9 cellular contexts compared by ENCODE assay signal in the genomic region with DNA sequence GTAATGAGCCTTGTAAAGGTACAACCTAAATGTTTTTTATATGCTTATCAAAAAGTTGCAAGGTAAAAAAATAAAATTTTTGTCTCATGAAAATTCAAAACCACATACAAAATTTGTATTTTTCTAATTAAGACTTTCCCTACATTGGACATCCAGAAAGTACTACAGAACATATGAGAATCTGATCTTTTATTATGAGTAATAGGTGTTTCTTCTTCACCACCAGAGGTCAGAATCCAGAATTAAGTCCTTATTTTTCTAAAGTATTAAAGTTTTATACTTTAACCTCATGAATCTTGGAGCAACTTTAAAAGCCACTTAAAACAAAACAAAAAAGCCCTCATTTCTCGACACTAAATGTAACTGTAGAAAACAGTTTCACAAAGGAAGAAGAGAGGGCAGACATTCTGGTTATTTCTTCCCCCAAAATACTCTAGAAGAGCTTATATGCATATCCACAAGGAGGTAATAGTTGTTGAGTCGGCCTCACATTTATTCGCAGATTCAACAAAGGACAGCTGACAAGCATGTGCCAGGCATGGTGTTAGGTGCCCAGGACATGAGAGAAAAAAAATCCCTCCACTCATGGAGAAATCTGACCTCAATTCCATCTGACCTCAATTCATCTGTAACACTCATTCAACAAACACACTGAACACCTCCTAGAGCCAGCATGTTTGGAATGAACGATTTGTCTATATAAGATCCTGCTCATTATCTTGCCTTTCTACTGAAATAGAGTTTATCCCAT.
DNase-seq lines count a peak whose midpoint lies in the region; ATAC-seq and TF ChIP-seq lines count a peak whose summit lies in the region.
"Had no signal": no experiment of that assay in that cellular context is flagged by ENCODE, and none has a peak within 500 bp of the region (broad histone marks: within the 10 kb centered on the region; RNA-seq: fewer than 3 reads in every experiment).

No MANE protein-coding gene starts in this region.

- H3K4me1 Mint-ChIP-seq in activated T-cell treated with anti-CD3 and anti-CD28 coated beads, Interleukin-2, amount 50 U/mL, for 24 hours (ENCODE audit: low read depth): peaks cover 79% of the 10 kb centered on the region
- H3K4me1 Mint-ChIP-seq in endodermal cell: peaks cover 26% of the 10 kb centered on the region
- peaks cover 75% of the 10 kb centered on the region for H3K4me1 Mint-ChIP-seq in stimulated activated naive CD8-positive, alpha-beta T cell treated with anti-CD3 and anti-CD28 coated beads, Interleukin-15, amount 100 ng/mL, for 72 hours

- TF ChIP-seq POLR2A in testis (IDR thresholded peaks at IDR 0.05): no peak

- H3K4me3 ChIP-seq in LNCaP clone FGC (ENCODE audit: low read depth, low read length) (no peak overlapping the region), endodermal cell (ENCODE audit: low read length) (no peak overlapping the region), testis (no peak overlapping the region), right atrium auricular region (no peak overlapping the region)
- H3K4me3 ChIP-seq: BLaER1 had no signal

- H3K27me3 ChIP-seq in endodermal cell (ENCODE audit: control insufficient read depth, insufficient read depth, low read length, poor library complexity, severe bottlenecking) (no peaks in the 10 kb centered on the region), testis (no peaks in the 10 kb centered on the region), right atrium auricular region (no peaks in the 10 kb centered on the region)
- H3K27me3 ChIP-seq: BLaER1 had no signal

- H3K9ac ChIP-seq in endodermal cell (ENCODE audit: extremely low read depth, low read length, poor library complexity, severe bottlenecking): no peak overlapping the region
- H3K9ac ChIP-seq: BLaER1 had no signal

- H3K9me3 ChIP-seq in endodermal cell (ENCODE audit: control insufficient read depth, low read length) (no peaks in the 10 kb centered on the region), testis (no peaks in the 10 kb centered on the region), right atrium auricular region (no peaks in the 10 kb centered on the region)
- H3K9me3 ChIP-seq: BLaER1 had no signal

- intact Hi-C loops in testis (cut with DNase I; ENCODE audit: low total_unique reads): no loop called here

- H3K36me3 Mint-ChIP-seq in activated T-cell treated with anti-CD3 and anti-CD28 coated beads, Interleukin-2, amount 50 U/mL, for 24 hours (ENCODE audit: low read depth): no peaks in the 10 kb centered on the region
- H3K36me3 Mint-ChIP-seq in endodermal cell (ENCODE audit: low read depth): no peaks in the 10 kb centered on the region

- 0 out of 2 replicates have a peak, but pooled peaks have one; percentile 17 for TF ChIP-seq CTCF in LNCaP clone FGC (IDR thresholded peaks at IDR 0.05; ENCODE audit: control insufficient read depth, extremely low read depth, insufficient read depth)
- TF ChIP-seq CTCF in endodermal cell (conservative IDR thresholded peaks at IDR 0.05): peak; percentile 55
- peak in 1 of 3 experiments; percentile 23 for TF ChIP-seq CTCF in testis (IDR thresholded peaks at IDR 0.05)
- TF ChIP-seq CTCF in right atrium auricular region (IDR thresholded peaks at IDR 0.05): peak in 1 of 2 donors; percentile 58

- H3K9me3 Mint-ChIP-seq in activated T-cell treated with anti-CD3 and anti-CD28 coated beads, Interleukin-2, amount 50 U/mL, for 24 hours: no peaks in the 10 kb centered on the region
- H3K9me3 Mint-ChIP-seq in endodermal cell: no peaks in the 10 kb centered on the region
- H3K9me3 Mint-ChIP-seq in stimulated activated naive CD8-positive, alpha-beta T cell treated with anti-CD3 and anti-CD28 coated beads, Interleukin-15, amount 100 ng/mL, for 72 hours: no peaks in the 10 kb centered on the region

- H3K4me1 ChIP-seq in endodermal cell (ENCODE audit: control insufficient read depth, insufficient read depth, low read length) (peaks cover 4% of the 10 kb centered on the region), testis (no peaks in the 10 kb centered on the region), right atrium auricular region (peaks cover 0 to 19% of the 10 kb centered on the region in 2 donors)
- H3K4me1 ChIP-seq: BLaER1 had no signal

- H3K27ac Mint-ChIP-seq in activated T-cell treated with anti-CD3 and anti-CD28 coated beads, Interleukin-2, amount 50 U/mL, for 24 hours: peak overlapping the region; percentile 82
- no peak overlapping the region for H3K27ac Mint-ChIP-seq in endodermal cell
- H3K27ac Mint-ChIP-seq in stimulated activated naive CD8-positive, alpha-beta T cell treated with anti-CD3 and anti-CD28 coated beads, Interleukin-15, amount 100 ng/mL, for 72 hours: peak overlapping the region; percentile 39 to 55

- H3K27ac ChIP-seq in endodermal cell (ENCODE audit: low read depth, low read length) (no peak overlapping the region), testis (no peak overlapping the region), right atrium auricular region (no peak overlapping the region)
- H3K27ac ChIP-seq: BLaER1 had no signal

- 87 to 89% methylated on average over 1 to 4 of the region's 4 CpGs for WGBS in endodermal cell (ENCODE audit: insufficient coverage in 1 of 2, insufficient read length in 1 of 2), 2 experiments
- WGBS in testis, 2 donors: 71 to 78% methylated on average over 4 of the region's 4 CpGs

- ATAC-seq in stimulated activated naive CD8-positive, alpha-beta T cell treated with anti-CD3 and anti-CD28 coated beads, Interleukin-15, amount 100 ng/mL, for 72 hours: peak; percentile 79
- ATAC-seq in HG03095 (IDR thresholded peaks at IDR 0.05; ENCODE audit: unreplicated experiment): no peak

- peak overlapping the region; percentile 49 for H3K4me3 Mint-ChIP-seq in activated T-cell treated with anti-CD3 and anti-CD28 coated beads, Interleukin-2, amount 50 U/mL, for 24 hours
- no peak overlapping the region for H3K4me3 Mint-ChIP-seq in endodermal cell
- peak overlapping the region; percentile 70 to 76 for H3K4me3 Mint-ChIP-seq in stimulated activated naive CD8-positive, alpha-beta T cell treated with anti-CD3 and anti-CD28 coated beads, Interleukin-15, amount 100 ng/mL, for 72 hours

- H3K36me3 ChIP-seq in endodermal cell (ENCODE audit: control insufficient read depth, insufficient read depth, low read length) (no peaks in the 10 kb centered on the region), testis (ENCODE audit: low read depth, missing control alignments) (no peaks in the 10 kb centered on the region), right atrium auricular region (no peaks in the 10 kb centered on the region)
- H3K36me3 ChIP-seq: BLaER1 had no signal

- DNase-seq in activated T-cell treated with anti-CD3 and anti-CD28 coated beads, Interleukin-2, amount 50 U/mL, for 24 hours: no peak
- no peak for DNase-seq in activated T-cell treated with anti-CD3 and anti-CD28 coated beads for 4 hours
- no peak for DNase-seq in LNCaP clone FGC (ENCODE audit: low read depth)
- DNase-seq in endodermal cell: no peak
- DNase-seq in stimulated activated naive CD8-positive, alpha-beta T cell treated with anti-CD3 and anti-CD28 coated beads, Interleukin-15, amount 100 ng/mL, for 72 hours: peak; percentile 8 to 18
- DNase-seq in testis: no peak
- no peak for DNase-seq in right atrium auricular region (ENCODE audit: low spot score)

- no peaks in the 10 kb centered on the region for H3K27me3 Mint-ChIP-seq in activated T-cell treated with anti-CD3 and anti-CD28 coated beads, Interleukin-2, amount 50 U/mL, for 24 hours
- no peaks in the 10 kb centered on the region for H3K27me3 Mint-ChIP-seq in endodermal cell (ENCODE audit: insufficient read depth)
- no peaks in the 10 kb centered on the region for H3K27me3 Mint-ChIP-seq in stimulated activated naive CD8-positive, alpha-beta T cell treated with anti-CD3 and anti-CD28 coated beads, Interleukin-15, amount 100 ng/mL, for 72 hours

Comparison
In these comparisons a context has a peak if more than half of its experiments do, and no peak if none do; other contexts are left out.
1. DNase-seq: peak in stimulated activated naive CD8-positive, alpha-beta T cell treated with anti-CD3 and anti-CD28 coated beads, Interleukin-15, amount 100 ng/mL, for 72 hours (2 of 2); none in activated T-cell treated with anti-CD3 and anti-CD28 coated beads, Interleukin-2, amount 50 U/mL, for 24 hours (single experiment), activated T-cell treated with anti-CD3 and anti-CD28 coated beads for 4 hours (single experiment), LNCaP clone FGC (single experiment), endodermal cell (single experiment), testis (single experiment) and right atrium auricular region (single experiment).